17 cellular contexts compared by ENCODE assay signal in genomic region chr10:20596911-20597310, GRCh38.
DNase-seq lines count a peak whose midpoint lies in the region; ATAC-seq, FAIRE-seq and TF ChIP-seq lines count a peak whose summit lies in the region.
"Had no signal": no experiment of that assay in that cellular context is flagged by ENCODE, and none has a peak within 500 bp of the region (broad histone marks: within the 10 kb centered on the region; RNA-seq: fewer than 3 reads in every experiment).

No MANE protein-coding gene starts in this region.

- DNase-seq in SK-N-SH (no peak), fibroblast of lung (ENCODE audit: low read depth in 2 of 2) (peak; percentile 28 to 85), kidney tubule cell (ENCODE audit: low spot score) (peak; percentile 23), stromal cell of bone marrow (ENCODE audit: low read depth) (peak; percentile 21), NCI-H510A treated with DMSO at 0.1 percent for 48 hours (lab: John Stamatoyannopoulos, UW) (no peak), RCC 7860 (ENCODE audit: low spot score) (no peak), psoas muscle (no peak)
- no peak for DNase-seq in CD4-positive, alpha-beta memory T cell
- DNase-seq: activated B cell treated with CpG ODN at 0.5 μM for 24 hours; activated CD8-positive, alpha-beta memory T cell treated with anti-CD3 and anti-CD28 coated beads, Interleukin-2, amount 50 U/mL, for 48 hours; activated naive CD4-positive, alpha-beta T cell treated with anti-CD3 and anti-CD28 coated beads for 36 hours; erythroblast; MV-4-11; NCI-H2171 treated with DMSO at 0.1 percent for 48 hours; right lobe of liver; stimulated activated naive CD4-positive, alpha-beta T cell treated with Interleukin-2 at 50 U/mL for 16 hours had no signal

- ATAC-seq in psoas muscle: no peak
- ATAC-seq: GM12878, right lobe of liver had no signal

- H3K4me2 ChIP-seq in SK-N-SH (no peak overlapping the region; the same call in 1 of the 2 replicates), fibroblast of lung (ENCODE audit: extremely low read depth, insufficient read depth, low read length) (no peak overlapping the region)

- no peak overlapping the region for H3K4me3 Mint-ChIP-seq in CD4-positive, alpha-beta memory T cell
- H3K4me3 Mint-ChIP-seq: activated B cell treated with CpG ODN at 0.5 μM for 24 hours; activated naive CD4-positive, alpha-beta T cell treated with anti-CD3 and anti-CD28 coated beads for 36 hours had no signal

- H3K9me3 ChIP-seq in SK-N-SH (no peaks in the 10 kb centered on the region), fibroblast of lung (ENCODE audit: control insufficient read depth, insufficient read depth, low read depth, low read length) (no peaks in the 10 kb centered on the region), psoas muscle (no peaks in the 10 kb centered on the region)
- no peaks in the 10 kb centered on the region for H3K9me3 ChIP-seq in CD4-positive, alpha-beta memory T cell (ENCODE audit: control insufficient read depth in 1 of 2, low read length in 2 of 2)
- H3K9me3 ChIP-seq: right lobe of liver had no signal

- peak overlapping the region; percentile 53 to 55; a peak in 3 of 4 replicates for H3K27ac ChIP-seq in SK-N-SH (ENCODE audit: low read depth in 2 of 2, low read length in 1 of 2)
- H3K27ac ChIP-seq in fibroblast of lung (ENCODE audit: insufficient read depth, low read length): no peak overlapping the region
- H3K27ac ChIP-seq in CD4-positive, alpha-beta memory T cell (ENCODE audit: low read depth, low read length): no peak overlapping the region
- no peak overlapping the region for H3K27ac ChIP-seq in psoas muscle
- H3K27ac ChIP-seq: right lobe of liver had no signal

- no peaks in the 10 kb centered on the region for H3F3A ChIP-seq in SK-N-SH (replicated peaks; ENCODE audit: insufficient read depth)

- TF ChIP-seq RAD21 in SK-N-SH (IDR thresholded peaks at IDR 0.05; ENCODE audit: low read length): no peak

- intact Hi-C loops in CD4-positive, alpha-beta memory T cell (cut with micrococcal nuclease): no loop called here
- intact Hi-C loops in psoas muscle (cut with DNase I): no loop called here

- H3K79me2 ChIP-seq in SK-N-SH (ENCODE audit: insufficient read depth) (no peaks in the 10 kb centered on the region), fibroblast of lung (ENCODE audit: control insufficient read depth, insufficient read depth, low read length) (no peaks in the 10 kb centered on the region)

- H3K9ac ChIP-seq in SK-N-SH: no peak overlapping the region
- no peak overlapping the region for H3K9ac ChIP-seq in fibroblast of lung (ENCODE audit: insufficient read depth, low read length)

- WGBS in SK-N-SH (ENCODE audit: low lambda C conversion rate): 37% methylated on average over 2 of the region's 2 CpGs
- 23 to 43% (median 27%) methylated on average over 2 of the region's 2 CpGs for WGBS in psoas muscle, 3 donors

- no peaks in the 10 kb centered on the region for H3K27me3 ChIP-seq in SK-N-SH (ENCODE audit: insufficient read depth)
- H3K27me3 ChIP-seq in fibroblast of lung (ENCODE audit: control insufficient read depth, insufficient read depth, low read length): no peaks in the 10 kb centered on the region
- H3K27me3 ChIP-seq in CD4-positive, alpha-beta memory T cell (ENCODE audit: insufficient read depth, low read length): no peaks in the 10 kb centered on the region
- H3K27me3 ChIP-seq in psoas muscle (ENCODE audit: insufficient read depth in 3 of 3, low read length in 2 of 3): no peaks in the 10 kb centered on the region
- H3K27me3 ChIP-seq: right lobe of liver had no signal

- no peak overlapping the region for H3K4me3 ChIP-seq in SK-N-SH (ENCODE audit: low read depth in 2 of 2, low read length in 1 of 2)
- H3K4me3 ChIP-seq in fibroblast of lung (replicated peaks in 1 of 4; ENCODE audit: control extremely low read depth in 1 of 4, insufficient read depth in 1 of 4, low read depth in 3 of 4, low read length in 4 of 4): no peak overlapping the region
- H3K4me3 ChIP-seq in CD4-positive, alpha-beta memory T cell (ENCODE audit: low read length in 2 of 2): no peak overlapping the region
- no peak overlapping the region for H3K4me3 ChIP-seq in psoas muscle
- H3K4me3 ChIP-seq: GM12878, right lobe of liver had no signal

- H3K27me3 Mint-ChIP-seq in CD4-positive, alpha-beta memory T cell: no peaks in the 10 kb centered on the region
- H3K27me3 Mint-ChIP-seq: activated B cell treated with CpG ODN at 0.5 μM for 24 hours had no signal

- H4K20me1 ChIP-seq in SK-N-SH (ENCODE audit: insufficient read depth) (no peaks in the 10 kb centered on the region), fibroblast of lung (ENCODE audit: control insufficient read depth, extremely low read depth, insufficient read depth, low read length) (no peaks in the 10 kb centered on the region)

- no peak overlapping the region for H3K27ac Mint-ChIP-seq in CD4-positive, alpha-beta memory T cell
- H3K27ac Mint-ChIP-seq: activated B cell treated with CpG ODN at 0.5 μM for 24 hours; activated naive CD4-positive, alpha-beta T cell treated with anti-CD3 and anti-CD28 coated beads for 36 hours had no signal

- no peaks in the 10 kb centered on the region for H3K36me3 Mint-ChIP-seq in CD4-positive, alpha-beta memory T cell

- no peak for FAIRE-seq in RCC 7860 (lab: Jason Lieb, UNC)
- FAIRE-seq: GM12878 had no signal

- H2AFZ ChIP-seq in SK-N-SH (ENCODE audit: low read depth): no peak overlapping the region
- H2AFZ ChIP-seq in fibroblast of lung (ENCODE audit: low read length): no peak overlapping the region

- H3K9me2 ChIP-seq in SK-N-SH: no peaks in the 10 kb centered on the region

- no peaks in the 10 kb centered on the region for H3K4me1 Mint-ChIP-seq in CD4-positive, alpha-beta memory T cell
- H3K4me1 Mint-ChIP-seq: activated B cell treated with CpG ODN at 0.5 μM for 24 hours had no signal

- H3K36me3 ChIP-seq in SK-N-SH (replicated peaks in 1 of 2; ENCODE audit: control insufficient read depth in 1 of 2, insufficient read depth in 2 of 2, low read length in 1 of 2) (no peaks in the 10 kb centered on the region), fibroblast of lung (ENCODE audit: control insufficient read depth, insufficient read depth, low read length) (no peaks in the 10 kb centered on the region), psoas muscle (ENCODE audit: insufficient read depth in 1 of 2, low read depth in 1 of 2) (no peaks in the 10 kb centered on the region)
- no peaks in the 10 kb centered on the region for H3K36me3 ChIP-seq in CD4-positive, alpha-beta memory T cell (ENCODE audit: insufficient read depth, low read length)
- H3K36me3 ChIP-seq: right lobe of liver had no signal

- TF ChIP-seq CTCF in SK-N-SH (IDR thresholded peaks at IDR 0.05) (no peak), fibroblast of lung (conservative IDR thresholded peaks at IDR 0.05 in 1 of 2, IDR thresholded peaks at IDR 0.05 in 1 of 2; ENCODE audit: low read depth in 1 of 2, low read length in 2 of 2) (no peak), psoas muscle (IDR thresholded peaks at IDR 0.05) (no peak)

- peaks cover 0 to 2% (median 0%) of the 10 kb centered on the region in 8 donors for H3K9me3 Mint-ChIP-seq in CD4-positive, alpha-beta memory T cell
- H3K9me3 Mint-ChIP-seq: activated B cell treated with CpG ODN at 0.5 μM for 24 hours; activated naive CD4-positive, alpha-beta T cell treated with anti-CD3 and anti-CD28 coated beads for 36 hours had no signal

- no peak for TF ChIP-seq EP300 in SK-N-SH (IDR thresholded peaks at IDR 0.05; ENCODE audit: borderline replicate concordance in 1 of 2, low read depth in 1 of 2, low read length in 1 of 2)

- POLR2A ChIA-PET in SK-N-SH (lab: Yijun Ruan, JAX): no interaction called here
- POLR2A ChIA-PET in CD4-positive, alpha-beta memory T cell (lab: Charles Lee; ENCODE audit: partially characterized antibody): no interaction called here

- H3K4me1 ChIP-seq in SK-N-SH (ENCODE audit: control insufficient read depth in 1 of 2, insufficient read depth in 2 of 2, low read depth in 1 of 2, low read length in 1 of 2) (peaks cover 0 to 2% of the 10 kb centered on the region in 2 experiments; a peak in 1 of 4 replicates), fibroblast of lung (ENCODE audit: control insufficient read depth, extremely low read depth, insufficient read depth, low read length) (peaks cover 4% of the 10 kb centered on the region), psoas muscle (no peaks in the 10 kb centered on the region)
- no peaks in the 10 kb centered on the region for H3K4me1 ChIP-seq in CD4-positive, alpha-beta memory T cell (ENCODE audit: insufficient read depth, low read length)
- H3K4me1 ChIP-seq: right lobe of liver had no signal

- CTCF ChIA-PET in SK-N-SH (lab: Yijun Ruan, JAX): interaction anchor here (0.9 kb wide), 1 partner anchor 15 kb away, joined by 3 read pairs; no protein-coding TSS in a partner anchor
- CTCF ChIA-PET in CD4-positive, alpha-beta memory T cell (lab: Charles Lee; ENCODE audit: partially characterized antibody): no interaction called here

TF ChIP-seq in SK-N-SH, 30 proteins besides CTCF, POLR2A, EP300 and RAD21 (continues in another document):
- TF ChIP-seq FOXM1 (IDR thresholded peaks at IDR 0.05; ENCODE audit: low read depth) (no peak), CHD2 (IDR thresholded peaks at IDR 0.05; ENCODE audit: low read length, partially characterized antibody) (no peak), MXI1 (IDR thresholded peaks at IDR 0.05; ENCODE audit: low read depth, low read length) (no peak), NRF1 (IDR thresholded peaks at IDR 0.05; ENCODE audit: low read depth, low read length) (no peak), NFIC (IDR thresholded peaks at IDR 0.05; ENCODE audit: borderline replicate concordance) (no peak), RCOR1 (IDR thresholded peaks at IDR 0.05; ENCODE audit: low read length) (no peak), POLR2AphosphoS5 (IDR thresholded peaks at IDR 0.05; ENCODE audit: low read depth, low read length) (no peak)
- TF ChIP-seq, protein P1, sequence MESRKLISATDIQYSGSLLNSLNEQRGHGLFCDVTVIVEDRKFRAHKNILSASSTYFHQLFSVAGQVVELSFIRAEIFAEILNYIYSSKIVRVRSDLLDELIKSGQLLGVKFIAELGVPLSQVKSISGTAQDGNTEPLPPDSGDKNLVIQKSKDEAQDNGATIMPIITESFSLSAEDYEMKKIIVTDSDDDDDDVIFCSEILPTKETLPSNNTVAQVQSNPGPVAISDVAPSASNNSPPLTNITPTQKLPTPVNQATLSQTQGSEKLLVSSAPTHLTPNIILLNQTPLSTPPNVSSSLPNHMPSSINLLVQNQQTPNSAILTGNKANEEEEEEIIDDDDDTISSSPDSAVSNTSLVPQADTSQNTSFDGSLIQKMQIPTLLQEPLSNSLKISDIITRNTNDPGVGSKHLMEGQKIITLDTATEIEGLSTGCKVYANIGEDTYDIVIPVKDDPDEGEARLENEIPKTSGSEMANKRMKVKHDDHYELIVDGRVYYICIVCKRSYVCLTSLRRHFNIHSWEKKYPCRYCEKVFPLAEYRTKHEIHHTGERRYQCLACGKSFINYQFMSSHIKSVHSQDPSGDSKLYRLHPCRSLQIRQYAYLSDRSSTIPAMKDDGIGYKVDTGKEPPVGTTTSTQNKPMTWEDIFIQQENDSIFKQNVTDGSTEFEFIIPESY (IDR thresholded peaks at IDR 0.05; ENCODE audit: borderline replicate concordance, low read depth): no peak

Comparison
In these comparisons a context has a peak if more than half of its experiments do, and no peak if none do; other contexts are left out.
1. DNase-seq: peak in fibroblast of lung (2 of 2), kidney tubule cell (single experiment) and stromal cell of bone marrow (single experiment); none in SK-N-SH (single experiment), CD4-positive, alpha-beta memory T cell (0 of 5), NCI-H510A treated with DMSO at 0.1 percent for 48 hours (single experiment), RCC 7860 (single experiment) and psoas muscle (0 of 2).
2. H3K27ac ChIP-seq: peak in SK-N-SH (2 of 2); none in fibroblast of lung (single experiment), CD4-positive, alpha-beta memory T cell (single experiment) and psoas muscle (single experiment).